ENCODE assay signal across 8 cellular contexts in genomic region chr17:32341857-32342602, GRCh38. TPM values are rescaled to one million over a fixed set of nuclear protein-coding genes. Genes with fewer than 3 reads are reported as not detected.
DNase-seq lines count a peak whose midpoint lies in the region; ATAC-seq lines count a peak whose summit lies in the region.

Gene C17orf75 (minus strand): TSS chr17:32342173. CDS start chr17:32342139, 34 bp downstream.

- peak within 1 kb of the TSS; percentile 31 for H2AK5ac ChIP-seq in mesenchymal stem cell (ENCODE audit: low read length, severe bottlenecking)

- H3K14ac ChIP-seq in mesenchymal stem cell (ENCODE audit: low read length in 2 of 2) = peak within 1 kb of the TSS in 1 of 2 experiments; percentile 76

- H3K36me3 ChIP-seq in mesenchymal stem cell (ENCODE audit: control insufficient read depth in 1 of 2, insufficient read depth in 2 of 2, low read depth in 1 of 2, low read length in 2 of 2) = peaks cover 6 to 24% of the 10 kb centered on the region in 2 experiments

- H3K4me3 Mint-ChIP-seq in effector memory CD8-positive, alpha-beta T cell = peak within 1 kb of the TSS; percentile 91 to 96

- peak within 1 kb of the TSS; percentile 81 for H3K27ac ChIP-seq in mesenchymal stem cell (ENCODE audit: low read length, poor library complexity, severe bottlenecking)

- H3K36me3 Mint-ChIP-seq in effector memory CD8-positive, alpha-beta T cell (ENCODE audit: insufficient read depth) = peaks cover 24% of the 10 kb centered on the region

- peak within 1 kb of the TSS; percentile 94 for H3K9ac ChIP-seq in mesenchymal stem cell (ENCODE audit: low read length)

- H3K27me3 Mint-ChIP-seq in effector memory CD8-positive, alpha-beta T cell = no peaks in the 10 kb centered on the region

- WGBS in mesenchymal stem cell = 9% methylated on average over 40 of the region's 47 CpGs

- peak within 1 kb of the TSS; percentile 77 for H3K4me2 ChIP-seq in mesenchymal stem cell (ENCODE audit: low read length, poor library complexity, severe bottlenecking)

- ATAC-seq in GM19043 (IDR thresholded peaks at IDR 0.05; ENCODE audit: low read depth, unreplicated experiment) (peak; percentile 82), HG03442 (IDR thresholded peaks at IDR 0.05; ENCODE audit: unreplicated experiment) (peak; percentile 69)
- ATAC-seq in effector memory CD8-positive, alpha-beta T cell (replicated peaks) = peak; percentile 85

- no peak within 1 kb of the TSS for H2BK12ac ChIP-seq in mesenchymal stem cell (ENCODE audit: low read length in 2 of 2)

- H3K4me1 ChIP-seq in mesenchymal stem cell (ENCODE audit: control insufficient read depth, insufficient read depth, low read depth, low read length) = peaks cover 10% of the 10 kb centered on the region

- DNase-seq in Ammon's horn (ENCODE audit: low spot score) = peak; percentile 82
- peak; percentile 56 to 59 for DNase-seq in NOMO-1 (lab: John Stamatoyannopoulos, UW; ENCODE audit: unreplicated experiment in 2 of 2)
- peak; percentile 46 to 56 for DNase-seq in activated CD8-positive, alpha-beta memory T cell treated with anti-CD3 and anti-CD28 coated beads for 4 hours (ENCODE audit: low read depth in 2 of 2)
- DNase-seq in effector memory CD8-positive, alpha-beta T cell = peak; percentile 66 to 76 (median 72)
- DNase-seq in mesenchymal stem cell = peak; percentile 57
- DNase-seq in stimulated activated CD8-positive, alpha-beta memory T cell treated with anti-CD3 and anti-CD28 coated beads, Interleukin-12 subunit alpha, Interleukin-12 subunit beta, amount 100 ng/mL, for 24 hours (ENCODE audit: extremely low read depth) = peak; percentile 48

- H2BK15ac ChIP-seq in mesenchymal stem cell (ENCODE audit: low read depth, poor library complexity, severe bottlenecking) = peak within 1 kb of the TSS; percentile 48

- no peaks in the 10 kb centered on the region for H3K9me3 Mint-ChIP-seq in effector memory CD8-positive, alpha-beta T cell

- H3K27me3 ChIP-seq in mesenchymal stem cell (ENCODE audit: control insufficient read depth in 1 of 2, insufficient read depth in 1 of 2, low read length in 2 of 2) = no peaks in the 10 kb centered on the region

- no peaks in the 10 kb centered on the region for H3K9me3 ChIP-seq in mesenchymal stem cell (ENCODE audit: control insufficient read depth, low read length)

- H3K27ac Mint-ChIP-seq in effector memory CD8-positive, alpha-beta T cell = peak within 1 kb of the TSS; percentile 88 to 94

- H3K23ac ChIP-seq in mesenchymal stem cell (ENCODE audit: low read length in 2 of 2) = no peak within 1 kb of the TSS

- H3K4me1 Mint-ChIP-seq in effector memory CD8-positive, alpha-beta T cell (ENCODE audit: low read depth in 2 of 2) = peaks cover 11 to 15% of the 10 kb centered on the region in 2 donors

- H3K18ac ChIP-seq in mesenchymal stem cell (ENCODE audit: low read depth in 1 of 2, low read length in 2 of 2) = peak within 1 kb of the TSS; percentile 81 to 93

- H3K79me1 ChIP-seq in mesenchymal stem cell (replicated peaks; ENCODE audit: low read length, poor library complexity, severe bottlenecking) = peaks cover 14% of the 10 kb centered on the region

- peak within 1 kb of the TSS; percentile 65 to 87 for H3K4ac ChIP-seq in mesenchymal stem cell (ENCODE audit: low read depth in 1 of 2, low read length in 2 of 2)

- peak within 1 kb of the TSS; percentile 85 for H4K91ac ChIP-seq in mesenchymal stem cell (ENCODE audit: low read length)

- peak within 1 kb of the TSS; percentile 68 for H2BK120ac ChIP-seq in mesenchymal stem cell (ENCODE audit: low read depth, low read length)

- H2BK5ac ChIP-seq in mesenchymal stem cell (ENCODE audit: low read depth, low read length, poor library complexity, severe bottlenecking) = no peak within 1 kb of the TSS

- peak within 1 kb of the TSS; percentile 99 for H4K8ac ChIP-seq in mesenchymal stem cell (ENCODE audit: low read length)

- H3K4me3 ChIP-seq in mesenchymal stem cell (ENCODE audit: insufficient read depth in 1 of 2, low read depth in 1 of 2, low read length in 2 of 2) = peak within 1 kb of the TSS; percentile 83 to 89

- H2AFZ ChIP-seq in mesenchymal stem cell (ENCODE audit: low read depth, low read length) = peak within 1 kb of the TSS; percentile 85

RNA-seq across cellular contexts. Expression of gene C17orf75, which starts in this region (rescaled TPM):
- polyA plus RNA-seq in mesenchymal stem cell (2013, experiment 1 of 2) = 9.6 TPM
- 12.3 TPM for polyA plus RNA-seq in mesenchymal stem cell (2013, experiment 2 of 2)

Comparison
In these comparisons a context has a peak if more than half of its experiments do, and no peak if none do; other contexts are left out.
1. Peak in every context shown above with its lines: DNase-seq, ATAC-seq, H3K4me3 ChIP-seq and H3K27ac ChIP-seq.